ENCODE assay signal across 16 cellular contexts in the genomic region with DNA sequence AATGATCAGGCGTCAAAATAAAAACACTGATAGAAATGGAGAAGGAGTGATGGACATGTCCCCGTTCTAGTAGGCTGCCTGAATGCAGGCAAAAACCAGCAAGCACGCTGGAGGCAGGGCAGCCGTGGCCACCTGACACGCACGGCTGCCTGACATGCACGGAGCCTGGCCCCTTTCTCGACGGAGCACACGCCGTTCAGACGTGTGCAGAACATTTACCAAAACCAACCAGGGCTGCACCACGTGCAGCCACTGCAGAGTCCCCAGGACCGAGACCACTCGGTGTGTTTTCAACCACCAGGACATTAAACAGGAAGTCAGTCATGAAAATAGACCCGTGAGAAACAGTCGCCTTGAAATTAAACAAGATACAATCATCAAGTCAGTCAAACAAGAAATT.
A peak's percentile ranks its signal among the peaks of the same experiment; 100 is the strongest.
DNase-seq lines count a peak whose midpoint lies in the region; ATAC-seq, FAIRE-seq and TF ChIP-seq lines count a peak whose summit lies in the region.
"Had no signal": no experiment of that assay in that cellular context is flagged by ENCODE, and none has a peak within 500 bp of the region (broad histone marks: within the 10 kb centered on the region; RNA-seq: fewer than 3 reads in every experiment).

No MANE protein-coding gene starts in this region.

- 14% methylated on average over 17 of the region's 17 CpGs for WGBS in prostate gland

- no peak for DNase-seq in activated T-cell treated with anti-CD3 and anti-CD28 coated beads, Interleukin-2, amount 50 U/mL, for 72 hours
- no peak for DNase-seq in activated T-cell treated with anti-CD3 and anti-CD28 coated beads, Interleukin-2, amount 50 U/mL, for 48 hours
- peak; percentile 45 for DNase-seq in NAMALWA (ENCODE audit: low spot score)
- peak; percentile 22 for DNase-seq in kidney
- DNase-seq in stimulated activated effector memory CD8-positive, alpha-beta T cell treated with anti-CD3 and anti-CD28 coated beads, Interleukin-12 subunit alpha, Interleukin-12 subunit beta, amount 100 ng/mL, for 72 hours (ENCODE audit: low spot score in 2 of 2) = no peak
- no peak for DNase-seq in prostate gland (ENCODE audit: low spot score)
- DNase-seq in BE2C = no peak
- DNase-seq: NCI-H1105; NCI-H510A; stimulated activated CD4-positive, alpha-beta T cell treated with anti-CD3 and anti-CD28 coated beads, Interleukin-1b, Interleukin-23, amount 100 ng/mL, for 48 hours had no signal

- peak; percentile 25 to 34 for ATAC-seq in activated T-cell treated with anti-CD3 and anti-CD28 coated beads, Interleukin-2, amount 50 U/mL, for 72 hours (replicated peaks in 1 of 2)
- no peak for ATAC-seq in stimulated activated effector memory CD8-positive, alpha-beta T cell treated with anti-CD3 and anti-CD28 coated beads, Interleukin-12 subunit alpha, Interleukin-12 subunit beta, amount 100 ng/mL, for 72 hours
- no peak for ATAC-seq in GM21390 (IDR thresholded peaks at IDR 0.05; ENCODE audit: unreplicated experiment)
- ATAC-seq: left lobe of liver had no signal

- peaks cover 11% of the 10 kb centered on the region for H3K4me1 Mint-ChIP-seq in activated T-cell treated with anti-CD3 and anti-CD28 coated beads, Interleukin-2, amount 50 U/mL, for 72 hours (ENCODE audit: low read depth)
- H3K4me1 Mint-ChIP-seq in stimulated activated effector memory CD8-positive, alpha-beta T cell treated with anti-CD3 and anti-CD28 coated beads, Interleukin-12 subunit alpha, Interleukin-12 subunit beta, amount 100 ng/mL, for 72 hours = peaks cover 8% of the 10 kb centered on the region
- H3K4me1 Mint-ChIP-seq: endodermal cell had no signal

- peaks cover 1 to 2% of the 10 kb centered on the region in 2 donors for H3K36me3 Mint-ChIP-seq in activated T-cell treated with anti-CD3 and anti-CD28 coated beads, Interleukin-2, amount 50 U/mL, for 72 hours (ENCODE audit: insufficient read depth in 2 of 2)
- no peaks in the 10 kb centered on the region for H3K36me3 Mint-ChIP-seq in stimulated activated effector memory CD8-positive, alpha-beta T cell treated with anti-CD3 and anti-CD28 coated beads, Interleukin-12 subunit alpha, Interleukin-12 subunit beta, amount 100 ng/mL, for 72 hours

- H3K9me3 ChIP-seq in kidney (ENCODE audit: control insufficient read depth in 1 of 2, low read length in 2 of 2) (peaks cover 0 to 1% of the 10 kb centered on the region in 2 donors), prostate gland (no peaks in the 10 kb centered on the region), BE2C (no peaks in the 10 kb centered on the region)

- FAIRE-seq in kidney (lab: Jason Lieb, UNC) = no peak

- intact Hi-C loops in kidney (cut with DNase I) = no loop called here
- intact Hi-C loops in prostate gland (cut with DNase I) = no loop called here

- no peak for TF ChIP-seq POLR2A in prostate gland (IDR thresholded peaks at IDR 0.05)

- no peak overlapping the region for H3K9ac ChIP-seq in kidney (ENCODE audit: low read length in 2 of 2)

- TF ChIP-seq CTCF in kidney (IDR thresholded peaks at IDR 0.05; ENCODE audit: borderline replicate concordance, extremely low read depth, insufficient read depth) = no peak
- TF ChIP-seq CTCF in prostate gland (IDR thresholded peaks at IDR 0.05) = no peak
- no peak for TF ChIP-seq CTCF in BE2C (IDR thresholded peaks at IDR 0.05; ENCODE audit: low read depth, low read length)

- H3K27ac Mint-ChIP-seq in activated T-cell treated with anti-CD3 and anti-CD28 coated beads, Interleukin-2, amount 50 U/mL, for 72 hours = no peak overlapping the region
- H3K27ac Mint-ChIP-seq in stimulated activated effector memory CD8-positive, alpha-beta T cell treated with anti-CD3 and anti-CD28 coated beads, Interleukin-12 subunit alpha, Interleukin-12 subunit beta, amount 100 ng/mL, for 72 hours = peak overlapping the region; percentile 10
- H3K27ac Mint-ChIP-seq: endodermal cell had no signal

- H3K9me3 Mint-ChIP-seq in activated T-cell treated with anti-CD3 and anti-CD28 coated beads, Interleukin-2, amount 50 U/mL, for 72 hours = peaks cover 0 to 1% of the 10 kb centered on the region in 2 donors
- H3K9me3 Mint-ChIP-seq in stimulated activated effector memory CD8-positive, alpha-beta T cell treated with anti-CD3 and anti-CD28 coated beads, Interleukin-12 subunit alpha, Interleukin-12 subunit beta, amount 100 ng/mL, for 72 hours = peaks cover 1% of the 10 kb centered on the region

- H3K4me1 ChIP-seq in kidney (ENCODE audit: control insufficient read depth in 1 of 2, insufficient read depth in 1 of 2, low read depth in 1 of 2, low read length in 2 of 2) = no peaks in the 10 kb centered on the region
- no peaks in the 10 kb centered on the region for H3K4me1 ChIP-seq in prostate gland (replicated peaks)
- H3K4me1 ChIP-seq in BE2C = no peaks in the 10 kb centered on the region
- H3K4me1 ChIP-seq: breast epithelium had no signal

- H3K27me3 ChIP-seq in prostate gland (replicated peaks; ENCODE audit: insufficient read depth) = peaks cover 8% of the 10 kb centered on the region
- H3K27me3 ChIP-seq in BE2C = peaks cover 45% of the 10 kb centered on the region
- H3K27me3 ChIP-seq: ovary had no signal

- peaks cover 8% of the 10 kb centered on the region for H3K27me3 Mint-ChIP-seq in activated T-cell treated with anti-CD3 and anti-CD28 coated beads, Interleukin-2, amount 50 U/mL, for 72 hours (ENCODE audit: low read depth)

- H3K4me3 Mint-ChIP-seq in activated T-cell treated with anti-CD3 and anti-CD28 coated beads, Interleukin-2, amount 50 U/mL, for 72 hours = peak overlapping the region; percentile 52 to 68
- H3K4me3 Mint-ChIP-seq in stimulated activated effector memory CD8-positive, alpha-beta T cell treated with anti-CD3 and anti-CD28 coated beads, Interleukin-12 subunit alpha, Interleukin-12 subunit beta, amount 100 ng/mL, for 72 hours = peak overlapping the region; percentile 40
- H3K4me3 Mint-ChIP-seq: endodermal cell, H9 had no signal

- H3K27ac ChIP-seq in kidney (ENCODE audit: low read depth in 2 of 2, low read length in 2 of 2) (no peak overlapping the region), prostate gland (no peak overlapping the region)
- H3K27ac ChIP-seq: breast epithelium, ovary had no signal

- H3K36me3 ChIP-seq in kidney (ENCODE audit: control insufficient read depth in 1 of 2, insufficient read depth in 2 of 2, low read length in 2 of 2) = no peaks in the 10 kb centered on the region
- no peaks in the 10 kb centered on the region for H3K36me3 ChIP-seq in prostate gland
- H3K36me3 ChIP-seq in BE2C = no peaks in the 10 kb centered on the region
- H3K36me3 ChIP-seq: breast epithelium, ovary had no signal

- H3K4me3 ChIP-seq in kidney (ENCODE audit: low read length in 2 of 2) (no peak overlapping the region), prostate gland (no peak overlapping the region), BE2C (ENCODE audit: low read depth, low read length) (no peak overlapping the region)
- H3K4me3 ChIP-seq: breast epithelium, ovary had no signal

Comparison
In these comparisons a context has a peak if more than half of its experiments do, and no peak if none do; other contexts are left out.
1. ATAC-seq: peak in activated T-cell treated with anti-CD3 and anti-CD28 coated beads, Interleukin-2, amount 50 U/mL, for 72 hours (2 of 2); none in stimulated activated effector memory CD8-positive, alpha-beta T cell treated with anti-CD3 and anti-CD28 coated beads, Interleukin-12 subunit alpha, Interleukin-12 subunit beta, amount 100 ng/mL, for 72 hours (single experiment) and GM21390 (single experiment).
2. DNase-seq: peak in NAMALWA (single experiment) and kidney (single experiment); none in activated T-cell treated with anti-CD3 and anti-CD28 coated beads, Interleukin-2, amount 50 U/mL, for 72 hours (0 of 2), activated T-cell treated with anti-CD3 and anti-CD28 coated beads, Interleukin-2, amount 50 U/mL, for 48 hours (0 of 2), stimulated activated effector memory CD8-positive, alpha-beta T cell treated with anti-CD3 and anti-CD28 coated beads, Interleukin-12 subunit alpha, Interleukin-12 subunit beta, amount 100 ng/mL, for 72 hours (0 of 2), prostate gland (single experiment) and BE2C (single experiment).